In genomic region chr19:15433519-15434069, GRCh38 we compare ENCODE assay signal across 1 cellular context.
TF ChIP-seq lines count a peak whose summit lies in the region.

No MANE protein-coding gene starts in this region.

TF ChIP-seq in GM23338, 12 proteins besides CTCF, POLR2A, EP300 and RAD21 (continued from another document):
- TF ChIP-seq ZNF462 (CRISPR knock-in tag; IDR thresholded peaks at IDR 0.05), result no peak
- no peak for TF ChIP-seq ZNF114 (CRISPR knock-in tag; IDR thresholded peaks at IDR 0.05)
- TF ChIP-seq, protein P1, sequence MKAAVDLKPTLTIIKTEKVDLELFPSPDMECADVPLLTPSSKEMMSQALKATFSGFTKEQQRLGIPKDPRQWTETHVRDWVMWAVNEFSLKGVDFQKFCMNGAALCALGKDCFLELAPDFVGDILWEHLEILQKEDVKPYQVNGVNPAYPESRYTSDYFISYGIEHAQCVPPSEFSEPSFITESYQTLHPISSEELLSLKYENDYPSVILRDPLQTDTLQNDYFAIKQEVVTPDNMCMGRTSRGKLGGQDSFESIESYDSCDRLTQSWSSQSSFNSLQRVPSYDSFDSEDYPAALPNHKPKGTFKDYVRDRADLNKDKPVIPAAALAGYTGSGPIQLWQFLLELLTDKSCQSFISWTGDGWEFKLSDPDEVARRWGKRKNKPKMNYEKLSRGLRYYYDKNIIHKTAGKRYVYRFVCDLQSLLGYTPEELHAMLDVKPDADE (IDR thresholded peaks at IDR 0.05), result no peak
TF ChIP-seq in GM23338: peak in this region for 0.
